Comparison of ENCODE assay signal across 9 cellular contexts in genomic region chr20:10436053-10436699, GRCh38. TPM values are rescaled to one million over a fixed set of nuclear protein-coding genes. Genes with fewer than 3 reads are reported as not detected.
DNase-seq lines count a peak whose midpoint lies in the region; ATAC-seq and TF ChIP-seq lines count a peak whose summit lies in the region.
"Had no signal": no experiment of that assay in that cellular context is flagged by ENCODE, and none has a peak within 500 bp of the region (broad histone marks: within the 10 kb centered on the region; RNA-seq: fewer than 3 reads in every experiment).

No MANE protein-coding gene starts in this region.

- H3K27me3 Mint-ChIP-seq in HFFc6 (ENCODE audit: insufficient read depth) (peaks cover 2% of the 10 kb centered on the region; the same call in 1 of the 2 replicates), mesothelial cell of epicardium (ENCODE audit: low read depth) (no peaks in the 10 kb centered on the region)
- H3K27me3 Mint-ChIP-seq in activated naive CD8-positive, alpha-beta T cell: no peaks in the 10 kb centered on the region

- DNase-seq in HFFc6: no peak
- no peak for DNase-seq in mesothelial cell of epicardium (ENCODE audit: low spot score in 2 of 2, unreplicated experiment in 2 of 2)
- DNase-seq: uterus had no signal

- peak overlapping the region; percentile 13; the same call in 1 of the 2 replicates for H3K27ac ChIP-seq in C4-2B

- peaks cover 10% of the 10 kb centered on the region for H3K36me3 Mint-ChIP-seq in HFFc6 (ENCODE audit: low read depth)
- no peaks in the 10 kb centered on the region for H3K36me3 Mint-ChIP-seq in activated naive CD8-positive, alpha-beta T cell
- no peaks in the 10 kb centered on the region for H3K36me3 Mint-ChIP-seq in mesothelial cell of epicardium

- H3K4me3 Mint-ChIP-seq in HFFc6 (peak overlapping the region; percentile 97), mesothelial cell of epicardium (peak overlapping the region; percentile 88)
- H3K4me3 Mint-ChIP-seq in activated naive CD8-positive, alpha-beta T cell: peak overlapping the region; percentile 96

- H3K9me3 Mint-ChIP-seq in HFFc6: no peaks in the 10 kb centered on the region
- no peaks in the 10 kb centered on the region for H3K9me3 Mint-ChIP-seq in activated naive CD8-positive, alpha-beta T cell (ENCODE audit: low read depth)
- H3K9me3 Mint-ChIP-seq in mesothelial cell of epicardium: no peaks in the 10 kb centered on the region

- peaks cover 23% of the 10 kb centered on the region for H3K4me1 Mint-ChIP-seq in HFFc6 (ENCODE audit: low read depth)
- H3K4me1 Mint-ChIP-seq in activated naive CD8-positive, alpha-beta T cell (ENCODE audit: low read depth): peaks cover 39% of the 10 kb centered on the region
- H3K4me1 Mint-ChIP-seq in mesothelial cell of epicardium: peaks cover 13% of the 10 kb centered on the region

- H3K27ac Mint-ChIP-seq in HFFc6 (no peak overlapping the region), mesothelial cell of epicardium (no peak overlapping the region)
- H3K27ac Mint-ChIP-seq in activated naive CD8-positive, alpha-beta T cell: peak overlapping the region; percentile 98

- TF ChIP-seq CTCF in C4-2B (conservative IDR thresholded peaks at IDR 0.05) (no peak), HFFc6 (IDR thresholded peaks at IDR 0.05) (no peak), mesothelial cell of epicardium (IDR thresholded peaks at IDR 0.05; ENCODE audit: unreplicated experiment) (no peak)

- ATAC-seq in GM18870 (IDR thresholded peaks at IDR 0.05; ENCODE audit: unreplicated experiment) (no peak), HG02798 (IDR thresholded peaks at IDR 0.05; ENCODE audit: poor library complexity, unreplicated experiment) (no peak), HG02588 (IDR thresholded peaks at IDR 0.05; ENCODE audit: unreplicated experiment) (no peak), HG03097 (IDR thresholded peaks at IDR 0.05; ENCODE audit: low FRiP score, unreplicated experiment) (no peak)

RNA-seq across cellular contexts. Expression of gene SLX4IP, which starts 1.1 kb away (rescaled TPM):
- total RNA-seq in HFFc6 (2021; fragmentation: NEBNext Ultra II Directional; extraction: Animal tissue kit (Norgen Biotek cat#: 25700)): 1 to 10 TPM; 4.1 to 4.8 (median 4.5) TPM
- total RNA-seq in mesothelial cell of epicardium: 10.3 to 11.2 TPM (median 10.4 TPM) in 3 replicates

RNA-seq across cellular contexts. Expression of gene MKKS, which starts 2.2 kb away (rescaled TPM):
- 10 to 100 TPM in 1 of 6 experiments, 1 to 10 TPM in 5; 6.0 to 10.0 (median 8.0) TPM for total RNA-seq in HFFc6 (2021; fragmentation: NEBNext Ultra II Directional; extraction: Animal tissue kit (Norgen Biotek cat#: 25700))
- total RNA-seq in mesothelial cell of epicardium: 9.9 to 11.8 TPM (median 10.7 TPM) in 3 replicates
